9 cellular contexts compared by ENCODE assay signal in the genomic region with DNA sequence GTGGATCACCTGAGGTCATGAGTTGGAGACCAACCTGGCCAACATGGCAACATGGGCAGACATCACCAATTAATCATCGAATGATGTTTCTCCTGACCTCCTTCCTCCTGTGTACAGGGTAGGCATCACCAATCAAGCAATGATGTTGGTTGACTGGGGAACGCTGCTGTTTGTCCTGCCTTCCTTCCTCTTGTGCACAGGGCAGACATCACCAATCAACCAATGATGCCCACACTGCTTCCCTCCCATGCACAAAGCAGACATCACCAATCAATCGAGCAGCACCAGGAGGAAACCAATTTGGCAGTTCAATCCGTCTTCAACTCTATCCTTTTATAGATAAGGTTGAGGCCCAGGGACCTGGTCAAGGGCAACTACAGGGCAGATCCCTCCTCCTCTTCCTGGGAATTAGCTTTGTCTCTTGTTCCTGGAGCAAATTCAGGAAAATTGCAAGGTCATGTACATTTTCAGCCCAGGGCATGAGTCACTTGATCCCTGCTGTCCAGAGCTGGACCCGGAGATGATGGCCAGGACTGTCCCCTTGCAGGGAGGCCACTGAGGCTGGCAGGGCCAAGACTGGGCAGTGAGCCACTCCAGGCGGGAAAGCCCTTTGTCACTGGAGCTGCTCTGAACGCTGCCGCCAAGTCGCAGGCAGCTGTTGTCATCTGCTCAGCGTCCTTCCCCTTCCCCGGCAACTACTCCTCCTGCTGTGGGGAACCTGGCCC. TPM values are rescaled to one million over a fixed set of nuclear protein-coding genes. Genes with fewer than 3 reads are reported as not detected.
DNase-seq lines count a peak whose midpoint lies in the region; ATAC-seq and TF ChIP-seq lines count a peak whose summit lies in the region.
"Had no signal": no experiment of that assay in that cellular context is flagged by ENCODE, and none has a peak within 500 bp of the region (broad histone marks: within the 10 kb centered on the region; RNA-seq: fewer than 3 reads in every experiment).

No MANE protein-coding gene starts in this region.

- no peak overlapping the region for H3K14ac ChIP-seq in mesenchymal stem cell (ENCODE audit: low read length in 2 of 2)

- TF ChIP-seq POLR2A in esophagus muscularis mucosa (IDR thresholded peaks at IDR 0.05; ENCODE audit: low read depth) = no peak

- H4K8ac ChIP-seq in mesenchymal stem cell (ENCODE audit: low read length) = no peak overlapping the region

- TF ChIP-seq EP300 in esophagus muscularis mucosa (IDR thresholded peaks at IDR 0.05) = no peak

- no peak overlapping the region for H2BK15ac ChIP-seq in mesenchymal stem cell (ENCODE audit: low read depth, poor library complexity, severe bottlenecking)

- peak overlapping the region in 1 of 7 donors; percentile 32 for H3K4me3 Mint-ChIP-seq in CD8-positive, alpha-beta memory T cell
- H3K4me3 Mint-ChIP-seq in activated CD8-positive, alpha-beta T cell treated with anti-CD3 and anti-CD28 coated beads, Interleukin-2, amount 10 ng/mL, durations not matched to agents 7 days and 5 days = no peak overlapping the region

- H2BK120ac ChIP-seq in mesenchymal stem cell (ENCODE audit: low read depth, low read length) = no peak overlapping the region

- no peak overlapping the region for H3K4me2 ChIP-seq in mesenchymal stem cell (ENCODE audit: low read length, poor library complexity, severe bottlenecking)

- peaks cover 0 to 14% of the 10 kb centered on the region in 2 donors for H3K27me3 Mint-ChIP-seq in CD8-positive, alpha-beta memory T cell
- peaks cover 6% of the 10 kb centered on the region for H3K27me3 Mint-ChIP-seq in activated CD8-positive, alpha-beta T cell treated with anti-CD3 and anti-CD28 coated beads, Interleukin-2, amount 10 ng/mL, durations not matched to agents 7 days and 5 days (ENCODE audit: low read depth)

- no peak overlapping the region for H2AK5ac ChIP-seq in mesenchymal stem cell (ENCODE audit: low read length, severe bottlenecking)

- no peak overlapping the region for H3K4ac ChIP-seq in mesenchymal stem cell (ENCODE audit: low read depth in 1 of 2, low read length in 2 of 2)

- no peak for ATAC-seq in activated CD8-positive, alpha-beta T cell treated with anti-CD3 and anti-CD28 coated beads, Interleukin-2, amount 10 ng/mL, durations not matched to agents 7 days and 5 days

- no peaks in the 10 kb centered on the region for H3K9me3 ChIP-seq in CD8-positive, alpha-beta memory T cell (ENCODE audit: low read length)
- H3K9me3 ChIP-seq in mesenchymal stem cell (ENCODE audit: control insufficient read depth, low read length) (peaks cover 4% of the 10 kb centered on the region), esophagus muscularis mucosa (peaks cover 0 to 3% (median 0%) of the 10 kb centered on the region in 4 donors)

- peaks cover 2% of the 10 kb centered on the region for H3K79me1 ChIP-seq in mesenchymal stem cell (replicated peaks; ENCODE audit: low read length, poor library complexity, severe bottlenecking)

- no peak overlapping the region for H3K4me3 ChIP-seq in CD8-positive, alpha-beta memory T cell (ENCODE audit: low read length)
- no peak overlapping the region for H3K4me3 ChIP-seq in Jurkat, Clone E6-1 (ENCODE audit: low read length)
- H3K4me3 ChIP-seq in mesenchymal stem cell (ENCODE audit: insufficient read depth in 1 of 2, low read depth in 1 of 2, low read length in 2 of 2) (no peak overlapping the region), esophagus muscularis mucosa (no peak overlapping the region)
- H3K4me3 ChIP-seq: heart right ventricle had no signal

- H2BK12ac ChIP-seq in mesenchymal stem cell (ENCODE audit: low read length in 2 of 2) = no peak overlapping the region

- peaks cover 19 to 32% (median 20%) of the 10 kb centered on the region in 3 donors for H3K4me1 Mint-ChIP-seq in CD8-positive, alpha-beta memory T cell
- H3K4me1 Mint-ChIP-seq in activated CD8-positive, alpha-beta T cell treated with anti-CD3 and anti-CD28 coated beads, Interleukin-2, amount 10 ng/mL, durations not matched to agents 7 days and 5 days (ENCODE audit: low read depth) = peaks cover 28% of the 10 kb centered on the region

- intact Hi-C loops in esophagus muscularis mucosa (cut with DNase I) = no loop called here

- H3K9me3 Mint-ChIP-seq in CD8-positive, alpha-beta memory T cell = peaks cover 0 to 2% (median 0%) of the 10 kb centered on the region in 5 donors
- H3K9me3 Mint-ChIP-seq in activated CD8-positive, alpha-beta T cell treated with anti-CD3 and anti-CD28 coated beads, Interleukin-2, amount 10 ng/mL, durations not matched to agents 7 days and 5 days (ENCODE audit: insufficient read depth) = peaks cover 6% of the 10 kb centered on the region

- H3K27ac ChIP-seq in CD8-positive, alpha-beta memory T cell (ENCODE audit: low read depth, low read length) = no peak overlapping the region
- H3K27ac ChIP-seq in mesenchymal stem cell (ENCODE audit: low read length, poor library complexity, severe bottlenecking) = no peak overlapping the region
- H3K27ac ChIP-seq in esophagus muscularis mucosa (replicated peaks in 1 of 4) = no peak overlapping the region

- H3K27ac Mint-ChIP-seq in CD8-positive, alpha-beta memory T cell = peak overlapping the region in 5 of 8 donors; percentile 10 to 79 (median 26)
- no peak overlapping the region for H3K27ac Mint-ChIP-seq in activated CD8-positive, alpha-beta T cell treated with anti-CD3 and anti-CD28 coated beads, Interleukin-2, amount 10 ng/mL, durations not matched to agents 7 days and 5 days

- no peak overlapping the region for H3K9ac ChIP-seq in mesenchymal stem cell (ENCODE audit: low read length)

- H3K27me3 ChIP-seq in CD8-positive, alpha-beta memory T cell (ENCODE audit: insufficient read depth, low read length, poor library complexity, severe bottlenecking) = no peaks in the 10 kb centered on the region
- no peaks in the 10 kb centered on the region for H3K27me3 ChIP-seq in mesenchymal stem cell (ENCODE audit: control insufficient read depth in 1 of 2, insufficient read depth in 1 of 2, low read length in 2 of 2)
- peaks cover 0 to 9% (median 2%) of the 10 kb centered on the region in 4 donors for H3K27me3 ChIP-seq in esophagus muscularis mucosa
- H3K27me3 ChIP-seq: heart right ventricle had no signal

- no peak overlapping the region for H2BK5ac ChIP-seq in mesenchymal stem cell (ENCODE audit: low read depth, low read length, poor library complexity, severe bottlenecking)

- POLR2A ChIA-PET in CD8-positive, alpha-beta memory T cell (lab: Charles Lee) = no interaction called here
- POLR2A ChIA-PET in activated CD8-positive, alpha-beta T cell treated with anti-CD3 and anti-CD28 coated beads, Interleukin-2, amount 10 ng/mL, durations not matched to agents 7 days and 5 days (lab: Charles Lee) = no interaction called here

- DNase-seq in CD8-positive, alpha-beta memory T cell = no peak
- peak; percentile 81 for DNase-seq in Jurkat, Clone E6-1 (ENCODE audit: low read depth, low spot score)
- DNase-seq in activated CD8-positive, alpha-beta T cell treated with anti-CD3 and anti-CD28 coated beads, Interleukin-2, amount 10 ng/mL, durations not matched to agents 7 days and 5 days = peak; percentile 33
- DNase-seq in mesenchymal stem cell (peak; percentile 31), islet precursor cell (no peak), NK-92 (lab: John Stamatoyannopoulos, UW; ENCODE audit: unreplicated experiment) (no peak), occipital lobe (lab: John Stamatoyannopoulos, UW) (no peak), esophagus muscularis mucosa (ENCODE audit: extremely low spot score) (no peak)
- DNase-seq: heart right ventricle had no signal

- H3K23ac ChIP-seq in mesenchymal stem cell (ENCODE audit: low read length in 2 of 2) = no peak overlapping the region

- H3K18ac ChIP-seq in mesenchymal stem cell (ENCODE audit: low read depth in 1 of 2, low read length in 2 of 2) = no peak overlapping the region

- WGBS in mesenchymal stem cell = 82% methylated on average over 11 of the region's 11 CpGs
- WGBS in esophagus muscularis mucosa = 68% methylated on average over 11 of the region's 11 CpGs

- peaks cover 0 to 3% (median 3%) of the 10 kb centered on the region in 3 donors for H3K36me3 Mint-ChIP-seq in CD8-positive, alpha-beta memory T cell
- peaks cover 25% of the 10 kb centered on the region for H3K36me3 Mint-ChIP-seq in activated CD8-positive, alpha-beta T cell treated with anti-CD3 and anti-CD28 coated beads, Interleukin-2, amount 10 ng/mL, durations not matched to agents 7 days and 5 days (ENCODE audit: low read depth)

- peaks cover 13% of the 10 kb centered on the region for H3K4me1 ChIP-seq in CD8-positive, alpha-beta memory T cell (ENCODE audit: insufficient read depth, low read length)
- H3K4me1 ChIP-seq in mesenchymal stem cell (ENCODE audit: control insufficient read depth, insufficient read depth, low read depth, low read length) (peaks cover 11% of the 10 kb centered on the region), esophagus muscularis mucosa (peaks cover 10 to 16% (median 15%) of the 10 kb centered on the region in 4 donors)

- no peak overlapping the region for H2AFZ ChIP-seq in mesenchymal stem cell (ENCODE audit: low read depth, low read length)

- H4K91ac ChIP-seq in mesenchymal stem cell (ENCODE audit: low read length) = peak overlapping the region; percentile 5

- no peaks in the 10 kb centered on the region for H3K36me3 ChIP-seq in CD8-positive, alpha-beta memory T cell (ENCODE audit: insufficient read depth, low read length)
- H3K36me3 ChIP-seq in mesenchymal stem cell (ENCODE audit: control insufficient read depth in 1 of 2, insufficient read depth in 2 of 2, low read depth in 1 of 2, low read length in 2 of 2) (peaks cover 0 to 7% of the 10 kb centered on the region in 2 experiments), esophagus muscularis mucosa (no peaks in the 10 kb centered on the region)
- H3K36me3 ChIP-seq: heart right ventricle had no signal

- CTCF ChIA-PET in CD8-positive, alpha-beta memory T cell (lab: Charles Lee) = interaction anchor here (0.7 to 1.1 kb wide), 3 partner anchors 11 to 71 kb away, joined by 3 to 4 read pairs (median 3); no protein-coding TSS in a partner anchor
- CTCF ChIA-PET in activated CD8-positive, alpha-beta T cell treated with anti-CD3 and anti-CD28 coated beads, Interleukin-2, amount 10 ng/mL, durations not matched to agents 7 days and 5 days (lab: Charles Lee) = interaction anchor here (1.3 kb wide), 1 partner anchor 10 kb away, joined by 4 read pairs; no protein-coding TSS in a partner anchor

- no peak for TF ChIP-seq CTCF in esophagus muscularis mucosa (IDR thresholded peaks at IDR 0.05)

RNA-seq across cellular contexts. Expression of a gene that starts 5.3 kb away (rescaled TPM):
- total RNA-seq in CD8-positive, alpha-beta memory T cell = 10 to 100 TPM; 62.1 to 63.5 TPM
- polyA plus RNA-seq in CD8-positive, alpha-beta memory T cell = 58.2 TPM
- 91.7 TPM for polyA plus RNA-seq in Jurkat, Clone E6-1 (2012; ENCODE audit: insufficient read depth, insufficient read length)
- total RNA-seq in activated CD8-positive, alpha-beta T cell treated with anti-CD3 and anti-CD28 coated beads, Interleukin-2, amount 10 ng/mL, durations not matched to agents 7 days and 5 days = 100 to 1,000 TPM; 103 to 105 TPM
- polyA plus RNA-seq in mesenchymal stem cell (2013, experiment 1 of 2) = 89.1 TPM
- polyA plus RNA-seq in mesenchymal stem cell (2013, experiment 2 of 2) = 88.0 TPM
- total RNA-seq in occipital lobe (38.2 TPM), esophagus muscularis mucosa (10 to 100 TPM; 34.1 to 52.6 (median 48.5) TPM)

RNA-seq across cellular contexts. Expression of a gene that starts 30.4 kb away (rescaled TPM):
- 1 to 10 TPM; 6.3 to 6.6 TPM for total RNA-seq in CD8-positive, alpha-beta memory T cell
- polyA plus RNA-seq in CD8-positive, alpha-beta memory T cell = 4.6 TPM
- polyA plus RNA-seq in Jurkat, Clone E6-1 (2012; ENCODE audit: insufficient read depth, insufficient read length) = 3.6 TPM
- 10 to 100 TPM in 1 of 2 experiments, 1 to 10 TPM in 1; 9.9 to 11.0 TPM for total RNA-seq in activated CD8-positive, alpha-beta T cell treated with anti-CD3 and anti-CD28 coated beads, Interleukin-2, amount 10 ng/mL, durations not matched to agents 7 days and 5 days
- polyA plus RNA-seq in mesenchymal stem cell (2013, experiment 1 of 2) = 4.9 TPM
- 4.9 TPM for polyA plus RNA-seq in mesenchymal stem cell (2013, experiment 2 of 2)
- total RNA-seq in occipital lobe (1.2 TPM), esophagus muscularis mucosa (1 to 10 TPM; 3.8 to 5.6 (median 4.4) TPM)

RNA-seq across cellular contexts. Expression of a gene that starts 30.4 kb away (rescaled TPM):
- 10 to 100 TPM; 38.6 to 40.6 TPM for total RNA-seq in CD8-positive, alpha-beta memory T cell
- 16.3 TPM for polyA plus RNA-seq in CD8-positive, alpha-beta memory T cell
- 33.1 TPM for polyA plus RNA-seq in Jurkat, Clone E6-1 (2012; ENCODE audit: insufficient read depth, insufficient read length)
- total RNA-seq in activated CD8-positive, alpha-beta T cell treated with anti-CD3 and anti-CD28 coated beads, Interleukin-2, amount 10 ng/mL, durations not matched to agents 7 days and 5 days = 10 to 100 TPM; 29.9 to 37.2 TPM
- polyA plus RNA-seq in mesenchymal stem cell (2013, experiment 1 of 2) = 66.6 TPM
- 67.9 TPM for polyA plus RNA-seq in mesenchymal stem cell (2013, experiment 2 of 2)
- total RNA-seq in occipital lobe (11.1 TPM), esophagus muscularis mucosa (10 to 100 TPM; 26.6 to 76.5 (median 59.3) TPM)

RNA-seq across cellular contexts. Expression of a gene that starts 50.4 kb away (rescaled TPM):
- 100 to 1,000 TPM; 105 to 114 TPM for total RNA-seq in CD8-positive, alpha-beta memory T cell
- 252 TPM for polyA plus RNA-seq in CD8-positive, alpha-beta memory T cell
- polyA plus RNA-seq in Jurkat, Clone E6-1 (2012; ENCODE audit: insufficient read depth, insufficient read length) = 78.0 TPM
- total RNA-seq in activated CD8-positive, alpha-beta T cell treated with anti-CD3 and anti-CD28 coated beads, Interleukin-2, amount 10 ng/mL, durations not matched to agents 7 days and 5 days = 100 to 1,000 TPM; 181 to 196 TPM
- 60.5 TPM for polyA plus RNA-seq in mesenchymal stem cell (2013, experiment 1 of 2)
- polyA plus RNA-seq in mesenchymal stem cell (2013, experiment 2 of 2) = 60.5 TPM
- 50.5 TPM for total RNA-seq in occipital lobe
- total RNA-seq in esophagus muscularis mucosa = 100 to 1,000 TPM in 2 of 4 donors, 10 to 100 TPM in 2; 89.7 to 125 (median 102) TPM

Comparison
In these comparisons a context has a peak if more than half of its experiments do, and no peak if none do; other contexts are left out.
1. DNase-seq: peak in Jurkat, Clone E6-1 (single experiment), activated CD8-positive, alpha-beta T cell treated with anti-CD3 and anti-CD28 coated beads, Interleukin-2, amount 10 ng/mL, durations not matched to agents 7 days and 5 days (single experiment) and mesenchymal stem cell (single experiment); none in CD8-positive, alpha-beta memory T cell (0 of 5), islet precursor cell (single experiment), NK-92 (single experiment), occipital lobe (single experiment) and esophagus muscularis mucosa (single experiment).